Comparison of ENCODE assay signal across 16 cellular contexts in genomic region chr17:57276621-57277020, GRCh38.
"Had no signal": no experiment of that assay in that cellular context is flagged by ENCODE, and none has a peak within 500 bp of the region (broad histone marks: within the 10 kb centered on the region; RNA-seq: fewer than 3 reads in every experiment).

No MANE protein-coding gene starts in this region.

- DNase-seq: activated CD4-positive, alpha-beta T cell treated with anti-CD3 and anti-CD28 coated beads for 4 hours; activated effector memory CD4-positive, alpha-beta T cell treated with anti-CD3 and anti-CD28 coated beads, Interleukin-2, amount 50 U/mL, for 16 hours; activated T-cell treated with anti-CD3 and anti-CD28 coated beads for 4 hours; brain microvascular endothelial cell; cerebellar nuclear complex; foreskin melanocyte; heart left ventricle; pancreas; SIG-M5; sigmoid colon; spleen; T-helper 2 cell; transverse colon had no signal

- H3K4me1 ChIP-seq: pancreas, transverse colon had no signal

- H3K27me3 ChIP-seq: brain microvascular endothelial cell, heart left ventricle, pancreas, sigmoid colon, spleen, transverse colon had no signal

- H3K9me3 Mint-ChIP-seq: dendritic cell treated with granulocyte-macrophage colony-stimulating factor and Interleukin-4, amounts not matched to agents 40 ng/mL and 50 ng/mL, for 4 days had no signal

- H3K27ac Mint-ChIP-seq: activated naive CD8-positive, alpha-beta T cell; dendritic cell treated with granulocyte-macrophage colony-stimulating factor and Interleukin-4, amounts not matched to agents 40 ng/mL and 50 ng/mL, for 4 days had no signal

- H3K9me3 ChIP-seq: heart left ventricle, pancreas, sigmoid colon, spleen, transverse colon had no signal

- ATAC-seq: heart left ventricle, pancreas had no signal

- H3K27ac ChIP-seq: brain microvascular endothelial cell, epithelial cell of prostate, heart left ventricle, pancreas, sigmoid colon, spleen, transverse colon had no signal

- H3K4me3 Mint-ChIP-seq: activated naive CD8-positive, alpha-beta T cell; dendritic cell treated with granulocyte-macrophage colony-stimulating factor and Interleukin-4, amounts not matched to agents 40 ng/mL and 50 ng/mL, for 4 days had no signal

- H3K36me3 ChIP-seq: brain microvascular endothelial cell, pancreas had no signal

- H3K27me3 Mint-ChIP-seq: activated naive CD8-positive, alpha-beta T cell; dendritic cell treated with granulocyte-macrophage colony-stimulating factor and Interleukin-4, amounts not matched to agents 40 ng/mL and 50 ng/mL, for 4 days had no signal

- H3K4me3 ChIP-seq: heart left ventricle, pancreas, sigmoid colon, spleen, transverse colon had no signal
